In genomic region chr2:38405917-38406596, GRCh38 we compare ENCODE assay signal across 1 cellular context.
TF ChIP-seq lines count a peak whose summit lies in the region.

No MANE protein-coding gene starts in this region.

TF ChIP-seq in H1, 55 proteins besides CTCF, POLR2A, EP300 and RAD21:
- peak; percentile 1 for TF ChIP-seq ASH2L (IDR thresholded peaks at IDR 0.05; ENCODE audit: low read length)
- no peak for TF ChIP-seq YY1 (IDR thresholded peaks at IDR 0.05; ENCODE audit: low read depth, low read length)
TF ChIP-seq in H1: peak in this region for 1.
